Comparison of ENCODE assay signal across 8 cellular contexts in genomic region chr12:53213348-53213747, GRCh38.
DNase-seq lines count a peak whose midpoint lies in the region; ATAC-seq and TF ChIP-seq lines count a peak whose summit lies in the region.

No MANE protein-coding gene starts in this region.

- peak; percentile 98 for TF ChIP-seq CTCF in C4-2B (conservative IDR thresholded peaks at IDR 0.05)

- peak; percentile 61 for DNase-seq in HCEC 1CT
- DNase-seq in NCI-H446 treated with DMSO at 0.1 percent for 48 hours (lab: John Stamatoyannopoulos, UW): peak; percentile 14
- peak; percentile 65 for DNase-seq in activated CD4-positive, CD25-positive, alpha-beta regulatory T cell treated with anti-CD3 and anti-CD28 coated beads, Interleukin-2, amount 50 U/mL, for 16 hours (ENCODE audit: low read depth, low spot score)
- DNase-seq in caudate nucleus (lab: John Stamatoyannopoulos, UW): peak in 58 of 61 donors; percentile 25 to 87 (median 72)
- peak; percentile 93 for DNase-seq in left kidney (ENCODE audit: low read depth, low spot score)
- DNase-seq in stimulated activated CD4-positive, alpha-beta T cell treated with anti-CD3 and anti-CD28 coated beads, Interleukin-4, amount 100 ng/mL, for 4 hours: peak; percentile 73 to 88

- ATAC-seq in GM21576 (IDR thresholded peaks at IDR 0.05; ENCODE audit: unreplicated experiment): no peak

- H3K27ac ChIP-seq in C4-2B (no peak overlapping the region), caudate nucleus (ENCODE audit: low read depth, low read length) (no peak overlapping the region)

Comparison
In these comparisons a context has a peak if more than half of its experiments do, and no peak if none do; other contexts are left out.
1. DNase-seq: peak in every context shown above with its lines; median percentile 93 in left kidney; 80 in stimulated activated CD4-positive, alpha-beta T cell treated with anti-CD3 and anti-CD28 coated beads, Interleukin-4, amount 100 ng/mL, for 4 hours; 72 in caudate nucleus; 65 in activated CD4-positive, CD25-positive, alpha-beta regulatory T cell treated with anti-CD3 and anti-CD28 coated beads, Interleukin-2, amount 50 U/mL, for 16 hours; 61 in HCEC 1CT; 14 in NCI-H446 treated with DMSO at 0.1 percent for 48 hours.